8 cellular contexts compared by ENCODE assay signal in the genomic region with DNA sequence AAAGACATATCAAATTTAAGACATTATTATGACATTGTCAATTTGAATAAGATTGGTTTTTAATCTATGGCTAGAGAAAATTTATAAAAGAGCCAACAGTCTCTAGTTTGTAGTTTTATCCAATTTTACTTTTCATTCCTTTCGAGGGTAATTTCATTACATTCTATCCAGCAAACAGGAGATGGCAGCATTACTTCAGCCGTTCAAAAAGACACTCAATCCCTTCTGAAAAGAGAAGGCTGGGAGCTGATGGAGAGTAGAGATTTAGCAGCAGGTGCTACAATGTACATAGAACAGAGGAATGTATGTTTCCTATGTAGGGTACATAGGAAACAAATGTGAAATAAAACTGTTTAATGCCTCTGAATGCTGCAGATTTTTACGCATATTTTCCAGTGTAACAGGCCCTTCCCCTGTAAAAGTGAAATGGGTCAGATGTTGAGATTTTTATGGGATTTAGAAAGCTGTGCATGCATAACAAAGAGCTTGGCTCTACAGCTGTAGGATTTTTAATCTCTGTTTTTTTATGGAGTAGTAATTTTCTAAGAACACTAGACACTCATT. TPM values are rescaled to one million over a fixed set of nuclear protein-coding genes. Genes with fewer than 3 reads are reported as not detected.
DNase-seq lines count a peak whose midpoint lies in the region; ATAC-seq and TF ChIP-seq lines count a peak whose summit lies in the region.

No MANE protein-coding gene starts in this region.

- H3K4me2 ChIP-seq in parathyroid adenoma (ENCODE audit: low read length), result no peak overlapping the region

- no peaks in the 10 kb centered on the region for H3K4me1 ChIP-seq in parathyroid adenoma

- H3K27ac Mint-ChIP-seq in activated CD8-positive, alpha-beta T cell treated with anti-CD3 and anti-CD28 coated beads for 36 hours, result no peak overlapping the region
- H3K27ac Mint-ChIP-seq in activated CD8-positive, alpha-beta T cell treated with anti-CD3 and anti-CD28 coated beads, Interleukin-2, amount 10 ng/mL, durations not matched to agents 7 days and 5 days, result no peak overlapping the region
- no peak overlapping the region for H3K27ac Mint-ChIP-seq in chondrocyte (ENCODE audit: unreplicated experiment)

- POLR2A ChIA-PET in activated CD8-positive, alpha-beta T cell treated with anti-CD3 and anti-CD28 coated beads for 36 hours (lab: Charles Lee), result interaction anchor here (0.6 to 1.5 kb wide), 2 partner anchors 9 to 737 kb away, joined by 3 to 4 read pairs; no protein-coding TSS in a partner anchor
- POLR2A ChIA-PET in activated CD8-positive, alpha-beta T cell treated with anti-CD3 and anti-CD28 coated beads, Interleukin-2, amount 10 ng/mL, durations not matched to agents 7 days and 5 days (lab: Charles Lee), result interaction anchor here (1.5 kb wide), 1 partner anchor 16 kb away, joined by 4 read pairs; no protein-coding TSS in a partner anchor

- DNase-seq in activated CD8-positive, alpha-beta T cell treated with anti-CD3 and anti-CD28 coated beads for 36 hours, result peak; percentile 12
- no peak for DNase-seq in activated CD8-positive, alpha-beta T cell treated with anti-CD3 and anti-CD28 coated beads, Interleukin-2, amount 10 ng/mL, durations not matched to agents 7 days and 5 days
- DNase-seq in NCI-H2227 (lab: John Stamatoyannopoulos, UW; ENCODE audit: unreplicated experiment), result peak; percentile 4
- DNase-seq in chondrocyte (ENCODE audit: low spot score), result no peak
- no peak for DNase-seq in activated naive CD4-positive, alpha-beta T cell treated with anti-CD3 and anti-CD28 coated beads, Interleukin-2, amount 50 U/mL, for 16 hours
- DNase-seq in stimulated activated CD4-positive, alpha-beta T cell treated with anti-CD3 and anti-CD28 coated beads, Interleukin-2, amount 100 ng/mL, for 24 hours, result no peak
- no peak for DNase-seq in effector CD8-positive, alpha-beta T cell (lab: John Stamatoyannopoulos, UW)

- H3K9ac ChIP-seq in parathyroid adenoma, result no peak overlapping the region

- no peaks in the 10 kb centered on the region for H3K36me3 ChIP-seq in parathyroid adenoma (ENCODE audit: control insufficient read depth, insufficient read depth, low read length)

- H3K27me3 Mint-ChIP-seq in activated CD8-positive, alpha-beta T cell treated with anti-CD3 and anti-CD28 coated beads for 36 hours, result no peaks in the 10 kb centered on the region
- H3K27me3 Mint-ChIP-seq in activated CD8-positive, alpha-beta T cell treated with anti-CD3 and anti-CD28 coated beads, Interleukin-2, amount 10 ng/mL, durations not matched to agents 7 days and 5 days (ENCODE audit: low read depth), result peaks cover 2% of the 10 kb centered on the region
- no peaks in the 10 kb centered on the region for H3K27me3 Mint-ChIP-seq in chondrocyte (ENCODE audit: low read depth)

- no peaks in the 10 kb centered on the region for H3K9me3 ChIP-seq in parathyroid adenoma (ENCODE audit: control insufficient read depth, low read length)

- intact Hi-C loops in activated CD8-positive, alpha-beta T cell treated with anti-CD3 and anti-CD28 coated beads for 36 hours (cut with micrococcal nuclease), result no loop called here

- H3K4me1 Mint-ChIP-seq in activated CD8-positive, alpha-beta T cell treated with anti-CD3 and anti-CD28 coated beads for 36 hours (ENCODE audit: low read depth), result no peaks in the 10 kb centered on the region
- no peaks in the 10 kb centered on the region for H3K4me1 Mint-ChIP-seq in activated CD8-positive, alpha-beta T cell treated with anti-CD3 and anti-CD28 coated beads, Interleukin-2, amount 10 ng/mL, durations not matched to agents 7 days and 5 days (ENCODE audit: low read depth)
- no peaks in the 10 kb centered on the region for H3K4me1 Mint-ChIP-seq in chondrocyte (ENCODE audit: low read depth)

- CTCF ChIA-PET in activated CD8-positive, alpha-beta T cell treated with anti-CD3 and anti-CD28 coated beads for 36 hours (lab: Charles Lee), result interaction anchor here (0.7 to 1.8 kb wide), 10 partner anchors 20 to 1087 kb away, joined by 3 to 20 read pairs (median 4); no protein-coding TSS in a partner anchor
- CTCF ChIA-PET in activated CD8-positive, alpha-beta T cell treated with anti-CD3 and anti-CD28 coated beads, Interleukin-2, amount 10 ng/mL, durations not matched to agents 7 days and 5 days (lab: Charles Lee), result interaction anchor here (0.7 to 0.8 kb wide), 2 partner anchors 15 to 305 kb away, joined by 3 read pairs; no protein-coding TSS in a partner anchor

- no peak overlapping the region for H2AFZ ChIP-seq in parathyroid adenoma

- H3K79me2 ChIP-seq in parathyroid adenoma, result no peaks in the 10 kb centered on the region

- no peak overlapping the region for H3K27ac ChIP-seq in parathyroid adenoma

- H3K36me3 Mint-ChIP-seq in activated CD8-positive, alpha-beta T cell treated with anti-CD3 and anti-CD28 coated beads for 36 hours (ENCODE audit: low read depth), result no peaks in the 10 kb centered on the region
- H3K36me3 Mint-ChIP-seq in activated CD8-positive, alpha-beta T cell treated with anti-CD3 and anti-CD28 coated beads, Interleukin-2, amount 10 ng/mL, durations not matched to agents 7 days and 5 days (ENCODE audit: low read depth), result no peaks in the 10 kb centered on the region
- no peaks in the 10 kb centered on the region for H3K36me3 Mint-ChIP-seq in chondrocyte (ENCODE audit: low read depth)

- H3K27me3 ChIP-seq in parathyroid adenoma (ENCODE audit: control insufficient read depth, insufficient read depth, low read length), result no peaks in the 10 kb centered on the region

- no peak overlapping the region for H3K4me3 Mint-ChIP-seq in activated CD8-positive, alpha-beta T cell treated with anti-CD3 and anti-CD28 coated beads for 36 hours
- no peak overlapping the region for H3K4me3 Mint-ChIP-seq in activated CD8-positive, alpha-beta T cell treated with anti-CD3 and anti-CD28 coated beads, Interleukin-2, amount 10 ng/mL, durations not matched to agents 7 days and 5 days
- H3K4me3 Mint-ChIP-seq in chondrocyte (ENCODE audit: unreplicated experiment), result no peak overlapping the region

- TF ChIP-seq CTCF in activated CD8-positive, alpha-beta T cell treated with anti-CD3 and anti-CD28 coated beads for 36 hours (IDR thresholded peaks at IDR 0.05), result peak; percentile 55
- peak; percentile 89 for TF ChIP-seq CTCF in chondrocyte (IDR thresholded peaks at IDR 0.05)
- TF ChIP-seq CTCF in parathyroid adenoma (IDR thresholded peaks at IDR 0.05), result peak; percentile 56

- peak overlapping the region; percentile 0 for H3K4me3 ChIP-seq in parathyroid adenoma (ENCODE audit: low read depth, low read length)

- ATAC-seq in activated CD8-positive, alpha-beta T cell treated with anti-CD3 and anti-CD28 coated beads for 36 hours, result no peak
- ATAC-seq in activated CD8-positive, alpha-beta T cell treated with anti-CD3 and anti-CD28 coated beads, Interleukin-2, amount 10 ng/mL, durations not matched to agents 7 days and 5 days, result no peak

- H3K9me3 Mint-ChIP-seq in activated CD8-positive, alpha-beta T cell treated with anti-CD3 and anti-CD28 coated beads for 36 hours, result no peaks in the 10 kb centered on the region
- H3K9me3 Mint-ChIP-seq in activated CD8-positive, alpha-beta T cell treated with anti-CD3 and anti-CD28 coated beads, Interleukin-2, amount 10 ng/mL, durations not matched to agents 7 days and 5 days (ENCODE audit: insufficient read depth), result no peaks in the 10 kb centered on the region
- H3K9me3 Mint-ChIP-seq in chondrocyte (ENCODE audit: low read depth), result no peaks in the 10 kb centered on the region

RNA-seq across cellular contexts. Expression of a gene that starts 15.9 kb away (rescaled TPM):
- 1,000 to 10,000 TPM; 2,058 to 2,107 TPM for total RNA-seq in activated CD8-positive, alpha-beta T cell treated with anti-CD3 and anti-CD28 coated beads for 36 hours
- 1,000 to 10,000 TPM; 1,299 to 1,346 TPM for total RNA-seq in activated CD8-positive, alpha-beta T cell treated with anti-CD3 and anti-CD28 coated beads, Interleukin-2, amount 10 ng/mL, durations not matched to agents 7 days and 5 days
- 804 to 1,052 TPM (median 810 TPM) in 3 replicates for total RNA-seq in chondrocyte

RNA-seq across cellular contexts. Expression of a gene that starts 31.9 kb away (rescaled TPM):
- 1 to 10 TPM; 7.0 to 8.5 TPM for total RNA-seq in activated CD8-positive, alpha-beta T cell treated with anti-CD3 and anti-CD28 coated beads for 36 hours
- 1 to 10 TPM; 6.0 to 6.3 TPM for total RNA-seq in activated CD8-positive, alpha-beta T cell treated with anti-CD3 and anti-CD28 coated beads, Interleukin-2, amount 10 ng/mL, durations not matched to agents 7 days and 5 days
- total RNA-seq in chondrocyte, result 2.4 to 6.2 TPM (median 2.7 TPM) in 3 replicates

Comparison
In these comparisons a context has a peak if more than half of its experiments do, and no peak if none do; other contexts are left out.
1. DNase-seq: peak in activated CD8-positive, alpha-beta T cell treated with anti-CD3 and anti-CD28 coated beads for 36 hours (single experiment) and NCI-H2227 (single experiment); none in activated CD8-positive, alpha-beta T cell treated with anti-CD3 and anti-CD28 coated beads, Interleukin-2, amount 10 ng/mL, durations not matched to agents 7 days and 5 days (single experiment), chondrocyte (single experiment), activated naive CD4-positive, alpha-beta T cell treated with anti-CD3 and anti-CD28 coated beads, Interleukin-2, amount 50 U/mL, for 16 hours (single experiment), stimulated activated CD4-positive, alpha-beta T cell treated with anti-CD3 and anti-CD28 coated beads, Interleukin-2, amount 100 ng/mL, for 24 hours (0 of 2) and effector CD8-positive, alpha-beta T cell (single experiment).
2. Peak in every context shown above with its lines, with median percentiles within 50 percentile points of each other: CTCF ChIP-seq.